13 cellular contexts compared by ENCODE assay signal in genomic region chr1:156506450-156506849, GRCh38. TPM values are rescaled to one million over a fixed set of nuclear protein-coding genes. Genes with fewer than 3 reads are reported as not detected.
DNase-seq lines count a peak whose midpoint lies in the region; FAIRE-seq and TF ChIP-seq lines count a peak whose summit lies in the region.
"Had no signal": no experiment of that assay in that cellular context is flagged by ENCODE, and none has a peak within 500 bp of the region (broad histone marks: within the 10 kb centered on the region; RNA-seq: fewer than 3 reads in every experiment).

No MANE protein-coding gene starts in this region.

- peak overlapping the region; percentile 8 for H3K4me3 Mint-ChIP-seq in astrocyte (ENCODE audit: unreplicated experiment)
- no peak overlapping the region for H3K4me3 Mint-ChIP-seq in HFFc6

- TF ChIP-seq CTCF in DOHH2 (IDR thresholded peaks at IDR 0.05; ENCODE audit: low read depth, low read length, poor library complexity, severe bottlenecking) (no peak), astrocyte (IDR thresholded peaks at IDR 0.05; ENCODE audit: insufficient read depth, low read depth, low read length) (no peak), prostate gland (IDR thresholded peaks at IDR 0.05) (no peak), HFFc6 (IDR thresholded peaks at IDR 0.05) (no peak)

- 87% methylated on average over 2 of the region's 2 CpGs for WGBS in prostate gland

- no peaks in the 10 kb centered on the region for H3K9me3 ChIP-seq in BLaER1 treated with 17β-estradiol and CSF1 and Interleukin-3, amounts not matched to agents 10 nM and 100 nM (replicated peaks in 1 of 11)
- H3K9me3 ChIP-seq in DOHH2 (ENCODE audit: control insufficient read depth, insufficient read depth, low read length) (no peaks in the 10 kb centered on the region), astrocyte (ENCODE audit: insufficient read depth, low read depth, low read length) (no peaks in the 10 kb centered on the region), prostate gland (no peaks in the 10 kb centered on the region)
- H3K9me3 ChIP-seq: pancreas had no signal

- no peaks in the 10 kb centered on the region for H3K27me3 ChIP-seq in BLaER1 treated with 17β-estradiol and CSF1 and Interleukin-3, amounts not matched to agents 10 nM and 100 nM
- H3K27me3 ChIP-seq in DOHH2 (ENCODE audit: control insufficient read depth, low read length) = no peaks in the 10 kb centered on the region
- no peaks in the 10 kb centered on the region for H3K27me3 ChIP-seq in astrocyte (ENCODE audit: insufficient read depth, low read length)
- no peaks in the 10 kb centered on the region for H3K27me3 ChIP-seq in prostate gland (replicated peaks; ENCODE audit: insufficient read depth)
- H3K27me3 ChIP-seq: pancreas had no signal

- H3K9me3 Mint-ChIP-seq in astrocyte (ENCODE audit: unreplicated experiment) (no peaks in the 10 kb centered on the region), HFFc6 (no peaks in the 10 kb centered on the region)

- intact Hi-C loops in prostate gland (cut with DNase I) = no loop called here

- peak overlapping the region in 9 of 11 experiments; percentile 95 to 100 (median 99); a peak in 12 of 22 replicates for H3K27ac ChIP-seq in BLaER1 treated with 17β-estradiol and CSF1 and Interleukin-3, amounts not matched to agents 10 nM and 100 nM
- H3K27ac ChIP-seq in DOHH2 (ENCODE audit: low read depth, low read length) = peak overlapping the region; percentile 97
- no peak overlapping the region for H3K27ac ChIP-seq in astrocyte (ENCODE audit: low read depth, low read length)
- H3K27ac ChIP-seq in prostate gland = peak overlapping the region; percentile 99 to 100

- peaks cover 21% of the 10 kb centered on the region for H3F3A ChIP-seq in DOHH2 (ENCODE audit: control insufficient read depth, insufficient read depth)

- H3K4me1 ChIP-seq in BLaER1 treated with 17β-estradiol and CSF1 and Interleukin-3, amounts not matched to agents 10 nM and 100 nM = peaks cover 81 to 95% (median 87%) of the 10 kb centered on the region in 10 experiments
- H3K4me1 ChIP-seq in DOHH2 (ENCODE audit: control insufficient read depth, low read length) = peaks cover 74% of the 10 kb centered on the region
- H3K4me1 ChIP-seq in astrocyte (ENCODE audit: insufficient read depth, low read length) = peaks cover 45% of the 10 kb centered on the region
- peaks cover 13% of the 10 kb centered on the region for H3K4me1 ChIP-seq in prostate gland (replicated peaks)

- H3K4me2 ChIP-seq in BLaER1 treated with 17β-estradiol and CSF1 and Interleukin-3, amounts not matched to agents 10 nM and 100 nM = peak overlapping the region; percentile 83 to 98 (median 92)
- H3K4me2 ChIP-seq in DOHH2 (ENCODE audit: low read length) (peak overlapping the region; percentile 99), astrocyte (ENCODE audit: low read length) (no peak overlapping the region)

- H3K79me2 ChIP-seq in DOHH2 (ENCODE audit: control insufficient read depth, low read length) (peaks cover 16% of the 10 kb centered on the region), astrocyte (ENCODE audit: insufficient read depth, low read length) (no peaks in the 10 kb centered on the region)

- H3K4me1 Mint-ChIP-seq in astrocyte (ENCODE audit: low read depth, unreplicated experiment) (peaks cover 36% of the 10 kb centered on the region), HFFc6 (ENCODE audit: low read depth) (peaks cover 81% of the 10 kb centered on the region)

- no peak overlapping the region for H3K9ac ChIP-seq in BLaER1 treated with 17β-estradiol and CSF1 and Interleukin-3, amounts not matched to agents 10 nM and 100 nM
- no peak overlapping the region for H3K9ac ChIP-seq in astrocyte (ENCODE audit: low read length)

- no peak for TF ChIP-seq POLR2A in prostate gland (IDR thresholded peaks at IDR 0.05)

- H3K36me3 Mint-ChIP-seq in astrocyte (ENCODE audit: low read depth, unreplicated experiment) = peaks cover 2% of the 10 kb centered on the region
- no peaks in the 10 kb centered on the region for H3K36me3 Mint-ChIP-seq in HFFc6 (ENCODE audit: low read depth)

- FAIRE-seq in astrocyte (lab: Jason Lieb, UNC) = no peak
- FAIRE-seq: pancreas had no signal

- no peaks in the 10 kb centered on the region for H3K36me3 ChIP-seq in BLaER1 treated with 17β-estradiol and CSF1 and Interleukin-3, amounts not matched to agents 10 nM and 100 nM
- H3K36me3 ChIP-seq in DOHH2 (ENCODE audit: control insufficient read depth, low read length) (peaks cover 9% of the 10 kb centered on the region; the same call in 1 of the 2 replicates), astrocyte (ENCODE audit: insufficient read depth, low read length) (no peaks in the 10 kb centered on the region), prostate gland (no peaks in the 10 kb centered on the region)
- H3K36me3 ChIP-seq: pancreas, WERI-Rb-1 had no signal

- H3K27me3 Mint-ChIP-seq in astrocyte (ENCODE audit: low read depth, unreplicated experiment) (peaks cover 21% of the 10 kb centered on the region), HFFc6 (ENCODE audit: insufficient read depth) (peaks cover 2% of the 10 kb centered on the region)

- no peak overlapping the region for H3K4me3 ChIP-seq in BLaER1 treated with 17β-estradiol and CSF1 and Interleukin-3, amounts not matched to agents 10 nM and 100 nM
- H3K4me3 ChIP-seq in DOHH2 (ENCODE audit: low read length) (peak overlapping the region; percentile 87; the same call in 1 of the 2 replicates), astrocyte (ENCODE audit: insufficient read depth, low read depth, low read length) (no peak overlapping the region), prostate gland (no peak overlapping the region)

- DNase-seq in astrocyte (ENCODE audit: low read depth) = no peak
- no peak for DNase-seq in prostate gland (ENCODE audit: low spot score)
- DNase-seq in HFFc6 = no peak
- no peak for DNase-seq in stimulated activated CD4-positive, alpha-beta T cell treated with anti-CD3 and anti-CD28 coated beads, Interleukin-4, amount 100 ng/mL, for 4 hours
- no peak for DNase-seq in retina
- DNase-seq: Kasumi-1; mammary epithelial cell; NCI-H2029 treated with DMSO at 0.1 percent for 48 hours; NK-92 treated with Interleukin-12 subunit alpha and Interleukin-12 subunit beta, amount 100 ng/mL, for 24 hours; pancreas; WERI-Rb-1 had no signal

- no peak overlapping the region for H2AFZ ChIP-seq in astrocyte (ENCODE audit: low read depth, low read length)

- no peaks in the 10 kb centered on the region for H4K20me1 ChIP-seq in BLaER1 treated with 17β-estradiol and CSF1 and Interleukin-3, amounts not matched to agents 10 nM and 100 nM
- no peaks in the 10 kb centered on the region for H4K20me1 ChIP-seq in DOHH2 (ENCODE audit: control insufficient read depth, insufficient read depth, low read depth, low read length)
- H4K20me1 ChIP-seq in astrocyte (ENCODE audit: insufficient read depth, low read length) = no peaks in the 10 kb centered on the region

- no peaks in the 10 kb centered on the region for H3K9me2 ChIP-seq in DOHH2 (replicated peaks; ENCODE audit: control insufficient read depth, low read length)

- H3K27ac Mint-ChIP-seq in astrocyte (ENCODE audit: unreplicated experiment) = no peak overlapping the region
- no peak overlapping the region for H3K27ac Mint-ChIP-seq in HFFc6

RNA-seq across cellular contexts. Expression of gene MEF2D, which starts 5.9 kb away (rescaled TPM):
- total RNA-seq in astrocyte (51.7 and 56.6 TPM in 2 replicates), prostate gland (100 to 1,000 TPM in 1 of 2 donors, 10 to 100 TPM in 1; 52.1 to 128 TPM)
- 10 to 100 TPM; 50.0 to 60.1 (median 56.8) TPM for total RNA-seq in HFFc6 (2021; fragmentation: NEBNext Ultra II Directional; extraction: Animal tissue kit (Norgen Biotek cat#: 25700))
